8 cellular contexts compared by ENCODE assay signal in genomic region chr16:81778861-81779539, GRCh38. TPM values are rescaled to one million over a fixed set of nuclear protein-coding genes. Genes with fewer than 3 reads are reported as not detected.
DNase-seq lines count a peak whose midpoint lies in the region; ATAC-seq, FAIRE-seq and TF ChIP-seq lines count a peak whose summit lies in the region.

Gene PLCG2, plus strand, starts transcription at chr16:81779291. Its CDS starts 6,699 bp downstream, at chr16:81785990.

- no peak for FAIRE-seq in frontal cortex (lab: Jason Lieb, UNC)

- H3K9me3 ChIP-seq in tibial artery = no peaks in the 10 kb centered on the region

- intact Hi-C loops in tibial artery (cut with DNase I; ENCODE audit: low total_unique reads) = no loop called here

- H3K4me3 ChIP-seq in BJ (ENCODE audit: low read depth, low read length) (peak within 1 kb of the TSS; percentile 31), tibial artery (peak within 1 kb of the TSS; percentile 47 to 57)

- H3K36me3 ChIP-seq in BJ (ENCODE audit: control insufficient read depth, insufficient read depth, low read length) = no peaks in the 10 kb centered on the region
- no peaks in the 10 kb centered on the region for H3K36me3 ChIP-seq in tibial artery

- CTCF ChIA-PET in BJ (lab: Yijun Ruan, JAX) = no interaction called here

- peak within 1 kb of the TSS in 1 of 2 donors; percentile 24 for H3K27ac ChIP-seq in tibial artery

- no peak for TF ChIP-seq CTCF in BJ (IDR thresholded peaks at IDR 0.05; ENCODE audit: insufficient read depth, low read depth, low read length)
- no peak for TF ChIP-seq CTCF in omental fat pad (IDR thresholded peaks at IDR 0.05)
- no peak for TF ChIP-seq CTCF in tibial artery (IDR thresholded peaks at IDR 0.05)

- DNase-seq in BJ (ENCODE audit: low read depth) = no peak
- peak; percentile 91 for DNase-seq in OCI-M1 (lab: John Stamatoyannopoulos, UW)
- DNase-seq in activated T-helper 1 cell treated with Interleukin-2 at 50 U/mL for 16 hours (ENCODE audit: low read depth) = peak; percentile 44
- DNase-seq in frontal cortex (ENCODE audit: low spot score in 2 of 2) = peak; percentile 71 to 76
- no peak for DNase-seq in omental fat pad (ENCODE audit: low spot score)
- peak; percentile 39 to 69 for DNase-seq in tibial artery

- H3K27me3 ChIP-seq in BJ (ENCODE audit: control insufficient read depth, insufficient read depth, low read length) = peaks cover 24% of the 10 kb centered on the region
- peaks cover 0 to 42% of the 10 kb centered on the region in 2 donors for H3K27me3 ChIP-seq in tibial artery

- POLR2A ChIA-PET in BJ (lab: Charles Lee) = no interaction called here

- ATAC-seq in GM19043 (IDR thresholded peaks at IDR 0.05; ENCODE audit: low read depth, unreplicated experiment) (peak; percentile 81), HG03159 (IDR thresholded peaks at IDR 0.05; ENCODE audit: unreplicated experiment) (peak; percentile 84), omental fat pad (ENCODE audit: low FRiP score) (peak; percentile 95)

- H3K4me1 ChIP-seq in tibial artery = peaks cover 0 to 17% (median 2%) of the 10 kb centered on the region in 4 donors

RNA-seq across cellular contexts. Expression of gene PLCG2, which starts in this region (rescaled TPM):
- polyA plus RNA-seq in BJ (2011; rRNA removed) = 0.20 and 0.22 TPM in 2 replicates
- polyA minus RNA-seq in BJ (2011; rRNA and poly(A)+ RNA removed) = 2.8 and 2.9 TPM in 2 replicates
- total RNA-seq in frontal cortex = 1.2 TPM
- 10 to 100 TPM in 3 of 4 donors, 1 to 10 TPM in 1; 8.3 to 59.6 (median 19.9) TPM for total RNA-seq in omental fat pad

Comparison
In these comparisons a context has a peak if more than half of its experiments do, and no peak if none do; other contexts are left out.
1. DNase-seq: peak in OCI-M1 (single experiment), activated T-helper 1 cell treated with Interleukin-2 at 50 U/mL for 16 hours (single experiment), frontal cortex (2 of 2) and tibial artery (2 of 2); none in BJ (single experiment) and omental fat pad (single experiment).
2. Peak in every context shown above with its lines, with median percentiles within 50 percentile points of each other: ATAC-seq.